Comparison of ENCODE assay signal across 10 cellular contexts in genomic region chr19:40594251-40594650, GRCh38. TPM values are rescaled to one million over a fixed set of nuclear protein-coding genes. Genes with fewer than 3 reads are reported as not detected.
A peak's percentile ranks its signal among the peaks of the same experiment; 100 is the strongest.
DNase-seq lines count a peak whose midpoint lies in the region; ATAC-seq and TF ChIP-seq lines count a peak whose summit lies in the region.
"Had no signal": no experiment of that assay in that cellular context is flagged by ENCODE, and none has a peak within 500 bp of the region (broad histone marks: within the 10 kb centered on the region; RNA-seq: fewer than 3 reads in every experiment).

No MANE protein-coding gene starts in this region.

- DNase-seq in H9 (no peak), PC-3 (no peak), NCI-H2171 treated with DMSO at 0.1 percent for 48 hours (lab: John Stamatoyannopoulos, UW) (no peak)
- DNase-seq: activated T-cell treated with anti-CD3 and anti-CD28 coated beads, Interleukin-2, amount 50 U/mL, for 4 hours; NCI-H510A treated with DMSO at 0.1 percent for 48 hours had no signal

- H3K4me3 Mint-ChIP-seq in H9 = peak overlapping the region in 1 of 2 experiments; percentile 57; a peak in 3 of 5 replicates
- H3K4me3 Mint-ChIP-seq in stimulated activated memory B cell treated with anti-CD40 and anti-IgM and Interleukin-4, amounts not matched to agents 10 μg/mL and 1 μg/mL and 100 μg/mL, for 72 hours = no peak overlapping the region
- H3K4me3 Mint-ChIP-seq: activated T-cell treated with anti-CD3 and anti-CD28 coated beads, Interleukin-2, amount 50 U/mL, for 4 hours had no signal

- H3K27me3 ChIP-seq in BLaER1 = peaks cover 26% of the 10 kb centered on the region
- H3K27me3 ChIP-seq in H9 (ENCODE audit: insufficient read depth, low read length) = no peaks in the 10 kb centered on the region; the same call in 1 of the 2 replicates
- H3K27me3 ChIP-seq in PC-3 (ENCODE audit: low read length) = no peaks in the 10 kb centered on the region
- H3K27me3 ChIP-seq in layer of hippocampus (ENCODE audit: control insufficient read depth, insufficient read depth, low read length) = no peaks in the 10 kb centered on the region

- peak overlapping the region in 1 of 3 experiments; percentile 61; a peak in 3 of 7 replicates for H3K27ac Mint-ChIP-seq in H9
- H3K27ac Mint-ChIP-seq in stimulated activated memory B cell treated with anti-CD40 and anti-IgM and Interleukin-4, amounts not matched to agents 10 μg/mL and 1 μg/mL and 100 μg/mL, for 72 hours = no peak overlapping the region

- no peak overlapping the region for H2AFZ ChIP-seq in H9 (ENCODE audit: low read length)
- H2AFZ ChIP-seq in PC-3 (ENCODE audit: low read length) = no peak overlapping the region

- peaks cover 47% of the 10 kb centered on the region for H3K4me1 ChIP-seq in BLaER1
- peaks cover 3% of the 10 kb centered on the region; the same call in 1 of the 2 replicates for H3K4me1 ChIP-seq in H9 (ENCODE audit: insufficient read depth, low read length)
- peaks cover 18% of the 10 kb centered on the region; the same call in 1 of the 2 replicates for H3K4me1 ChIP-seq in PC-3 (ENCODE audit: insufficient read depth, low read length)

- ATAC-seq in PC-3 (no peak), HG03196 (IDR thresholded peaks at IDR 0.05; ENCODE audit: unreplicated experiment) (no peak), GM21825 (IDR thresholded peaks at IDR 0.05; ENCODE audit: unreplicated experiment) (no peak)
- ATAC-seq in stimulated activated memory B cell treated with anti-CD40 and anti-IgM and Interleukin-4, amounts not matched to agents 10 μg/mL and 1 μg/mL and 100 μg/mL, for 72 hours = no peak

- no peak overlapping the region for H2BK12ac ChIP-seq in H9 (ENCODE audit: insufficient read length, low read depth, low read length)

- H3K36me3 Mint-ChIP-seq in H9 (ENCODE audit: insufficient read depth in 1 of 3, low read depth in 3 of 3) = peaks cover 2 to 21% (median 7%) of the 10 kb centered on the region in 3 experiments; a peak in 5 of 7 replicates
- peaks cover 31% of the 10 kb centered on the region for H3K36me3 Mint-ChIP-seq in stimulated activated memory B cell treated with anti-CD40 and anti-IgM and Interleukin-4, amounts not matched to agents 10 μg/mL and 1 μg/mL and 100 μg/mL, for 72 hours

- H4K8ac ChIP-seq in H9 (replicated peaks; ENCODE audit: insufficient read length, low read depth, low read length) = no peak overlapping the region

- BruUV-seq in PC-3 (replicated peaks; lab: Mats Ljungman, UMichigan) = no TSS peak

- H3K4me3 ChIP-seq in BLaER1 = no peak overlapping the region
- no peak overlapping the region for H3K4me3 ChIP-seq in PC-3 (ENCODE audit: low read length)

- CTCF ChIA-PET in PC-3 (lab: Charles Lee) = no interaction called here

- H2BK5ac ChIP-seq in H9 (ENCODE audit: insufficient read length, low read length) = no peak overlapping the region

- H3K56ac ChIP-seq in H9 (ENCODE audit: insufficient read length, low read depth, low read length) = peak overlapping the region; percentile 36

- no peak overlapping the region; the same call in 1 of the 2 replicates for H2BK15ac ChIP-seq in H9 (ENCODE audit: low read depth, low read length)

- no peak overlapping the region for H2BK20ac ChIP-seq in H9 (ENCODE audit: low read depth, low read length, poor library complexity, severe bottlenecking)

- H3K9ac ChIP-seq in BLaER1 (no peak overlapping the region), H9 (ENCODE audit: extremely low read depth, insufficient read length, low read length) (no peak overlapping the region), PC-3 (ENCODE audit: low read length) (no peak overlapping the region)

- H3K4me1 Mint-ChIP-seq in H9 = peaks cover 16 to 34% of the 10 kb centered on the region in 2 experiments
- peaks cover 31% of the 10 kb centered on the region for H3K4me1 Mint-ChIP-seq in stimulated activated memory B cell treated with anti-CD40 and anti-IgM and Interleukin-4, amounts not matched to agents 10 μg/mL and 1 μg/mL and 100 μg/mL, for 72 hours

- no peaks in the 10 kb centered on the region for H4K20me1 ChIP-seq in BLaER1
- no peaks in the 10 kb centered on the region for H4K20me1 ChIP-seq in H9 (ENCODE audit: control insufficient read depth, insufficient read depth, insufficient read length)
- H4K20me1 ChIP-seq in PC-3 (ENCODE audit: low read length) = no peaks in the 10 kb centered on the region

- H3K79me2 ChIP-seq in H9 (ENCODE audit: insufficient read depth, low read length) (no peaks in the 10 kb centered on the region), PC-3 (ENCODE audit: low read length) (no peaks in the 10 kb centered on the region)

- H3K79me1 ChIP-seq in H9 (ENCODE audit: insufficient read depth, low read depth, low read length, poor library complexity, severe bottlenecking) = no peaks in the 10 kb centered on the region

- no peaks in the 10 kb centered on the region for H3K9me3 Mint-ChIP-seq in H9
- no peaks in the 10 kb centered on the region for H3K9me3 Mint-ChIP-seq in stimulated activated memory B cell treated with anti-CD40 and anti-IgM and Interleukin-4, amounts not matched to agents 10 μg/mL and 1 μg/mL and 100 μg/mL, for 72 hours
- H3K9me3 Mint-ChIP-seq: activated T-cell treated with anti-CD3 and anti-CD28 coated beads, Interleukin-2, amount 50 U/mL, for 4 hours had no signal

- intact Hi-C loops in PC-3 (cut with micrococcal nuclease) = no loop called here

- H3K27ac ChIP-seq in BLaER1 = no peak overlapping the region
- no peak overlapping the region for H3K27ac ChIP-seq in H9 (ENCODE audit: insufficient read length, low read depth, low read length)
- no peak overlapping the region for H3K27ac ChIP-seq in PC-3 (ENCODE audit: low read length)
- peak overlapping the region; percentile 43 for H3K27ac ChIP-seq in layer of hippocampus (ENCODE audit: low read depth, low read length)

- no peaks in the 10 kb centered on the region for H3K9me2 ChIP-seq in PC-3 (replicated peaks; ENCODE audit: low read length)

- H3K4ac ChIP-seq in H9 (ENCODE audit: low read depth, low read length) = no peak overlapping the region; the same call in 1 of the 2 replicates

- H3K14ac ChIP-seq in H9 (ENCODE audit: insufficient read depth, low read length) = peak overlapping the region; percentile 81

- no peak overlapping the region for H3T11ph ChIP-seq in H9 (ENCODE audit: low read length)

- peak overlapping the region; percentile 62 for H2AK5ac ChIP-seq in H9 (ENCODE audit: insufficient read length, low read length)

- H3K36me3 ChIP-seq in BLaER1 (peaks cover 22% of the 10 kb centered on the region), PC-3 (ENCODE audit: low read depth, low read length) (peaks cover 2% of the 10 kb centered on the region; the same call in 1 of the 2 replicates)

- peaks cover 17% of the 10 kb centered on the region for H3K23me2 ChIP-seq in H9 (ENCODE audit: insufficient read length, low read depth, low read length, poor library complexity, severe bottlenecking)

- H3K4me2 ChIP-seq in BLaER1 = peak overlapping the region; percentile 60
- peak overlapping the region; percentile 48 for H3K4me2 ChIP-seq in H9 (ENCODE audit: insufficient read depth, insufficient read length, low read length)
- peak overlapping the region; percentile 68 for H3K4me2 ChIP-seq in PC-3 (ENCODE audit: low read length)

- H3K18ac ChIP-seq in H9 (ENCODE audit: insufficient read length, low read depth, low read length) = peak overlapping the region; percentile 82

- H4K91ac ChIP-seq in H9 (ENCODE audit: insufficient read length, low read depth, low read length) = no peak overlapping the region

- no peaks in the 10 kb centered on the region for H3K9me3 ChIP-seq in BLaER1
- no peaks in the 10 kb centered on the region for H3K9me3 ChIP-seq in H9 (ENCODE audit: control insufficient read depth, low read depth, low read length)
- no peaks in the 10 kb centered on the region for H3K9me3 ChIP-seq in PC-3 (ENCODE audit: low read length)

- TF ChIP-seq CTCF in H9 (conservative IDR thresholded peaks at IDR 0.05) (no peak), PC-3 (conservative IDR thresholded peaks at IDR 0.05; ENCODE audit: low read depth, low read length) (peak; percentile 12; the same call in 1 of the 2 replicates)

- POLR2A ChIA-PET in PC-3 (lab: Charles Lee; ENCODE audit: unreplicated experiment) = no interaction called here

- no peak overlapping the region for H3K23ac ChIP-seq in H9 (ENCODE audit: insufficient read length, low read depth, low read length)

- peaks cover 34% of the 10 kb centered on the region for H3K27me3 Mint-ChIP-seq in H9 (ENCODE audit: low read depth)
- peaks cover 35% of the 10 kb centered on the region for H3K27me3 Mint-ChIP-seq in stimulated activated memory B cell treated with anti-CD40 and anti-IgM and Interleukin-4, amounts not matched to agents 10 μg/mL and 1 μg/mL and 100 μg/mL, for 72 hours

- H4K5ac ChIP-seq in H9 (ENCODE audit: insufficient read length, low read depth, low read length) = no peak overlapping the region

- H2BK120ac ChIP-seq in H9 (ENCODE audit: low read depth, low read length, poor library complexity, severe bottlenecking) = no peak overlapping the region

- no peaks in the 10 kb centered on the region for H3F3A ChIP-seq in PC-3 (ENCODE audit: low read length, unreplicated experiment)

- no CpG with 5 or more reads among the region's 8 CpGs for WGBS in H9 (ENCODE audit: extremely low coverage, insufficient read length, low lambda C conversion rate)

RNA-seq across cellular contexts. Expression of gene LTBP4, which starts 6.9 kb away (rescaled TPM):
- total RNA-seq in H9 (2021) (115 and 129 TPM in 2 replicates), PC-3 (2014; rRNA removed) (8.9 and 16.7 TPM in 2 replicates)

RNA-seq across cellular contexts. Expression of gene SHKBP1, which starts 17.6 kb away (rescaled TPM):
- total RNA-seq in H9 (2021) (90.9 and 92.9 TPM in 2 replicates), PC-3 (2014; rRNA removed) (43.0 and 63.2 TPM in 2 replicates)
